In the genomic region with DNA sequence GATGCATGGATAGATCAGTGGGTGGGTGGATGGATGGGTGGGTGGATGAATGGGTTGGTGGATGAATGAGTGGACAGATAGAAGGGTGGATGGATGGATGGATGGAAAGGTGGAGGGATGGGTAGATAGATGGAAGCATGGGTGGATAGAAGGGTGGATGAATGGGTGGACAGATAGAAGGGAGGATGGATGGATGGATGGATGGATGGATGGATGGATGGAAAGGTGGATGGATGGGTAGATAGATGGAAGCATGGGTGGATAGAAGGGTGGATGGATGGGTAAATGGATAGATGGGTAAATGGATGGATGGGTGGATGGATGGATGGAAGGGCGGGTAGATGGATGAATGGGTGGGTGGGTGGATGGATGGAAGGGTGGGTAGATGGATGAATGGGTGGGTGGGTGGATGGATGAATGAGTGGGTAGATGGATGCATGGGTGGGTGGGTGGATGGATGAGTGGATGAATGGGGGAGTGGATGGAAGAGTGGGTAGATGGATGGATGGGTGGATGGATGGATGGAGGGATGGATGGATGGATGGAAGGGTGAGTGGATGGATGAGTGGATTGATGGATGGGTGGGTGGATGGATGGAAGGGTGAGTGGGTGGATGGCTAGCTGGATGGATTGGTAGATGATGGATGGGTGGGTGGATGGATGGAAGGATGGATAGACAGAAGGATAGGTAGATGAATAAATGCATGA, we compare ENCODE assay signal across 37 cellular contexts.
A peak's percentile ranks its signal among the peaks of the same experiment; 100 is the strongest.
DNase-seq lines count a peak whose midpoint lies in the region; ATAC-seq, FAIRE-seq and TF ChIP-seq lines count a peak whose summit lies in the region.
"Had no signal": no experiment of that assay in that cellular context is flagged by ENCODE, and none has a peak within 500 bp of the region (broad histone marks: within the 10 kb centered on the region; RNA-seq: fewer than 3 reads in every experiment).

No MANE protein-coding gene starts in this region.

- H3K4me2 ChIP-seq in IMR-90 (ENCODE audit: low read depth, low read length) = no peak overlapping the region
- H3K4me2 ChIP-seq in neuronal stem cell (ENCODE audit: insufficient read depth, low read length, poor library complexity, severe bottlenecking) = no peak overlapping the region
- H3K4me2 ChIP-seq: A549, BLaER1 had no signal

- no TSS peak for BruUV-seq in IMR-90 (replicated peaks; lab: Mats Ljungman, UMichigan)

- in situ Hi-C loops in IMR-90 (cut with MboI; ENCODE audit: low sequenced_read_pairs) = no loop called here

- no peak overlapping the region for H3K27ac Mint-ChIP-seq in progenitor cell of endocrine pancreas
- H3K27ac Mint-ChIP-seq: CD4-positive, alpha-beta T cell; CD8-positive, alpha-beta memory T cell; CD8-positive, alpha-beta T cell had no signal

- no peak overlapping the region for H3K4me3 Mint-ChIP-seq in progenitor cell of endocrine pancreas (ENCODE audit: low read depth)
- H3K4me3 Mint-ChIP-seq: B cell; CD14-positive monocyte; CD4-positive, alpha-beta memory T cell; CD4-positive, alpha-beta T cell; CD4-positive, CD25-positive, alpha-beta regulatory T cell; CD8-positive, alpha-beta memory T cell; CD8-positive, alpha-beta T cell had no signal

- no peak overlapping the region for H3K56ac ChIP-seq in IMR-90 (ENCODE audit: extremely low read depth, insufficient read depth, low read length)

- no peak overlapping the region for H3K14ac ChIP-seq in IMR-90 (replicated peaks; ENCODE audit: low read depth, low read length)
- peak overlapping the region; percentile 75 for H3K14ac ChIP-seq in neuronal stem cell (ENCODE audit: low read length)

- no peaks in the 10 kb centered on the region for H3K9me1 ChIP-seq in IMR-90 (ENCODE audit: insufficient read depth, low read length)

- no peak overlapping the region for H2AK9ac ChIP-seq in IMR-90 (replicated peaks; ENCODE audit: low read depth, low read length, poor library complexity)

- H2BK12ac ChIP-seq in neuronal stem cell (ENCODE audit: low read length) = no peak overlapping the region

- H3K27me3 ChIP-seq in IMR-90 (ENCODE audit: control insufficient read depth, insufficient read depth, low read length) (peaks cover 45% of the 10 kb centered on the region), neuronal stem cell (ENCODE audit: control insufficient read depth in 3 of 3, insufficient read depth in 3 of 3, low read depth in 1 of 3, low read length in 3 of 3) (no peaks in the 10 kb centered on the region), thyroid gland (no peaks in the 10 kb centered on the region)
- H3K27me3 ChIP-seq: BE2C; BLaER1; BLaER1 treated with 17β-estradiol and CSF1 and Interleukin-3, amounts not matched to agents 10 nM and 100 nM had no signal

- DNase-seq in IMR-90 (no peak), neuronal stem cell (ENCODE audit: low spot score) (no peak), urothelium cell line (ENCODE audit: low spot score) (no peak), progenitor cell of endocrine pancreas (ENCODE audit: low spot score, unreplicated experiment) (no peak), frontal cortex (ENCODE audit: low spot score in 2 of 2) (no peak), NCI-H1417 treated with DMSO at 0.1 percent for 48 hours (lab: John Stamatoyannopoulos, UW) (no peak), thyroid gland (no peak)
- DNase-seq: 8988T; ACHN; AML-193; BE2C; C1 segment of cervical spinal cord; Caco-2; Calu3; CD4-positive, alpha-beta memory T cell; CD4-positive, alpha-beta T cell; CD4-positive, CD25-positive, alpha-beta regulatory T cell; CD8-positive, alpha-beta memory T cell; CD8-positive, alpha-beta T cell; COR-L47; DMS 273 treated with DMSO at 0.1 percent for 48 hours; DMS153; DMS53; DMS79; DMS79 treated with DMSO at 0.1 percent for 48 hours; DND-41; EL had no signal

- H3K4me1 Mint-ChIP-seq in progenitor cell of endocrine pancreas (ENCODE audit: low read depth) = no peaks in the 10 kb centered on the region
- H3K4me1 Mint-ChIP-seq: CD14-positive monocyte; CD4-positive, alpha-beta memory T cell; CD4-positive, CD25-positive, alpha-beta regulatory T cell; CD8-positive, alpha-beta memory T cell had no signal

- no peak overlapping the region for H3K18ac ChIP-seq in IMR-90 (ENCODE audit: low read depth, low read length)
- no peak overlapping the region for H3K18ac ChIP-seq in neuronal stem cell (ENCODE audit: low read length)

- H3K9me3 ChIP-seq in HEK293 (ENCODE audit: control insufficient read depth, insufficient read depth, low read depth, low read length) (no peaks in the 10 kb centered on the region), IMR-90 (ENCODE audit: control insufficient read depth, insufficient read depth, low read length) (no peaks in the 10 kb centered on the region; the same call in 1 of the 2 replicates), neuronal stem cell (replicated peaks in 1 of 2; ENCODE audit: control insufficient read depth in 2 of 2, insufficient read depth in 1 of 2, low read depth in 1 of 2, low read length in 2 of 2) (no peaks in the 10 kb centered on the region), thyroid gland (no peaks in the 10 kb centered on the region)
- H3K9me3 ChIP-seq: A549, BE2C, Caco-2 had no signal

- WGBS in IMR-90 (ENCODE audit: extremely low coverage in 2 of 2, insufficient read length in 1 of 2), 2 experiments = 36% methylated on average over 1 of the region's 1 CpG; no CpG with 5 or more reads in 1 of the 2 experiments
- 100% methylated on average over 1 of the region's 1 CpG; no CpG with 5 or more reads in 1 of the 2 donors for WGBS in neuronal stem cell (ENCODE audit: extremely low coverage in 2 of 2, insufficient read length in 2 of 2, insufficient replicate concordance in 1 of 2), 2 donors
- WGBS in thyroid gland, 2 donors = 84 to 97% methylated on average over 1 of the region's 1 CpG

- H3K36me3 Mint-ChIP-seq in progenitor cell of endocrine pancreas (ENCODE audit: insufficient read depth) = no peaks in the 10 kb centered on the region
- H3K36me3 Mint-ChIP-seq: CD14-positive monocyte; CD4-positive, alpha-beta memory T cell; CD4-positive, CD25-positive, alpha-beta regulatory T cell; CD8-positive, alpha-beta memory T cell; CD8-positive, alpha-beta T cell had no signal

- TF ChIP-seq CTCF in HEK293 (tag by site-specific recombination; IDR thresholded peaks at IDR 0.05) (no peak), IMR-90 (conservative IDR thresholded peaks at IDR 0.05; ENCODE audit: low read depth, low read length) (no peak), progenitor cell of endocrine pancreas (IDR thresholded peaks at IDR 0.05; ENCODE audit: unreplicated experiment) (no peak), thyroid gland (IDR thresholded peaks at IDR 0.05) (no peak)

- ATAC-seq in IMR-90 (ENCODE audit: low read depth) = no peak
- ATAC-seq: A549; CD8-positive, alpha-beta T cell had no signal

- H3K36me3 ChIP-seq in HEK293 (ENCODE audit: control insufficient read depth in 2 of 2, insufficient read depth in 1 of 2, low read length in 2 of 2) (no peaks in the 10 kb centered on the region), IMR-90 (ENCODE audit: control insufficient read depth, insufficient read depth, low read length) (no peaks in the 10 kb centered on the region), neuronal stem cell (replicated peaks in 1 of 2; ENCODE audit: control insufficient read depth in 2 of 2, insufficient read depth in 2 of 2, low read length in 2 of 2) (no peaks in the 10 kb centered on the region), thyroid gland (no peaks in the 10 kb centered on the region)
- H3K36me3 ChIP-seq: BE2C; BLaER1; BLaER1 treated with 17β-estradiol and CSF1 and Interleukin-3, amounts not matched to agents 10 nM and 100 nM had no signal

- no peaks in the 10 kb centered on the region for H3K79me1 ChIP-seq in IMR-90 (ENCODE audit: low read depth in 1 of 2, low read length in 2 of 2)
- H3K79me1 ChIP-seq in neuronal stem cell (ENCODE audit: low read depth, low read length) = peaks cover 1% of the 10 kb centered on the region

- H3K27ac ChIP-seq in HEK293 (ENCODE audit: extremely low read depth, low read depth, low read length) (no peak overlapping the region), IMR-90 (ENCODE audit: insufficient read depth, low read length) (no peak overlapping the region), neuronal stem cell (replicated peaks; ENCODE audit: low read length) (no peak overlapping the region), thyroid gland (no peak overlapping the region)
- H3K27ac ChIP-seq: 22Rv1; A549; BLaER1; BLaER1 treated with 17β-estradiol and CSF1 and Interleukin-3, amounts not matched to agents 10 nM and 100 nM; C4-2B had no signal

- no peak overlapping the region for H2BK20ac ChIP-seq in IMR-90 (ENCODE audit: low read depth, low read length)

- H4K91ac ChIP-seq in IMR-90 (ENCODE audit: insufficient read depth, low read depth, low read length) (no peak overlapping the region), neuronal stem cell (ENCODE audit: low read depth, low read length, poor library complexity) (no peak overlapping the region)

- CTCF ChIA-PET in HEK293 (lab: Yijun Ruan, JAX) = no interaction called here
- CTCF ChIA-PET in IMR-90 (lab: Yijun Ruan, JAX) = no interaction called here

- H2BK5ac ChIP-seq in IMR-90 (ENCODE audit: low read depth, low read length, poor library complexity, severe bottlenecking) (peak overlapping the region; percentile 33), neuronal stem cell (ENCODE audit: low read length) (no peak overlapping the region)

- no peak overlapping the region for H2BK15ac ChIP-seq in IMR-90 (ENCODE audit: low read depth, low read length)
- peak overlapping the region; percentile 43 for H2BK15ac ChIP-seq in neuronal stem cell (ENCODE audit: low read length)

- H3K4me1 ChIP-seq in HEK293 (ENCODE audit: control insufficient read depth, insufficient read depth, low read length) = no peaks in the 10 kb centered on the region
- no peaks in the 10 kb centered on the region for H3K4me1 ChIP-seq in IMR-90 (ENCODE audit: control insufficient read depth, insufficient read depth, low read length)
- H3K4me1 ChIP-seq in neuronal stem cell (ENCODE audit: control insufficient read depth in 2 of 2, insufficient read depth in 1 of 2, low read depth in 1 of 2, low read length in 2 of 2) = peaks cover 0 to 3% of the 10 kb centered on the region in 2 donors
- H3K4me1 ChIP-seq in thyroid gland = peaks cover 24 to 40% of the 10 kb centered on the region in 2 donors
- H3K4me1 ChIP-seq: A549, BE2C, Caco-2 had no signal

- TF ChIP-seq POLR2A in IMR-90 (IDR thresholded peaks at IDR 0.05; ENCODE audit: low read depth, low read length) (no peak), thyroid gland (IDR thresholded peaks at IDR 0.05) (no peak)

- dilution Hi-C loops in IMR-90 (cut with HindIII; ENCODE audit: low sequenced_read_pairs, unreplicated experiment) = no loop called here

- H2BK120ac ChIP-seq in IMR-90 (ENCODE audit: low read depth, low read length) (no peak overlapping the region), neuronal stem cell (ENCODE audit: low read depth, low read length) (no peak overlapping the region)

- no peaks in the 10 kb centered on the region for H4K20me1 ChIP-seq in IMR-90 (ENCODE audit: insufficient read depth, low read length)
- H4K20me1 ChIP-seq: BLaER1; BLaER1 treated with 17β-estradiol and CSF1 and Interleukin-3, amounts not matched to agents 10 nM and 100 nM had no signal

- H4K8ac ChIP-seq in IMR-90 (ENCODE audit: low read depth in 2 of 2, low read length in 2 of 2) = no peak overlapping the region
- no peak overlapping the region for H4K8ac ChIP-seq in neuronal stem cell (ENCODE audit: low read depth, low read length)

- no peak overlapping the region for H3K23ac ChIP-seq in IMR-90 (ENCODE audit: low read depth, low read length)
- no peak overlapping the region for H3K23ac ChIP-seq in neuronal stem cell (ENCODE audit: low read depth, low read length, poor library complexity)

- no peaks in the 10 kb centered on the region for H3K9me3 Mint-ChIP-seq in progenitor cell of endocrine pancreas (ENCODE audit: low read depth)
- H3K9me3 Mint-ChIP-seq: CD14-positive monocyte; CD4-positive, alpha-beta memory T cell; CD4-positive, alpha-beta T cell; CD4-positive, CD25-positive, alpha-beta regulatory T cell; CD8-positive, alpha-beta T cell had no signal

- H3K9ac ChIP-seq in IMR-90 (ENCODE audit: low read depth, low read length) (no peak overlapping the region), neuronal stem cell (ENCODE audit: low read depth, low read length, poor library complexity) (no peak overlapping the region)
- H3K9ac ChIP-seq: BLaER1; BLaER1 treated with 17β-estradiol and CSF1 and Interleukin-3, amounts not matched to agents 10 nM and 100 nM had no signal

- no peak overlapping the region for H2AFZ ChIP-seq in IMR-90 (replicated peaks; ENCODE audit: low read length, poor library complexity)
- no peak overlapping the region for H2AFZ ChIP-seq in neuronal stem cell (ENCODE audit: low read length)

- no peak overlapping the region for H2AK5ac ChIP-seq in IMR-90 (ENCODE audit: low read depth, low read length)
- no peak overlapping the region for H2AK5ac ChIP-seq in neuronal stem cell (ENCODE audit: low read depth, low read length)

- FAIRE-seq in urothelium cell line (lab: Jason Lieb, UNC) (peak; percentile 65), frontal cortex (lab: Jason Lieb, UNC) (no peak)
- FAIRE-seq: A204.1, A549, D721Med had no signal

- intact Hi-C loops in IMR-90 (cut with micrococcal nuclease) = no loop called here
- intact Hi-C loops in thyroid gland (cut with DNase I) = no loop called here

- H3K4me3 ChIP-seq in HEK293 (ENCODE audit: low read depth, low read length) (no peak overlapping the region), IMR-90 (ENCODE audit: insufficient read depth, low read depth, low read length) (no peak overlapping the region), neuronal stem cell (ENCODE audit: low read length in 2 of 2) (no peak overlapping the region), thyroid gland (replicated peaks in 1 of 3) (no peak overlapping the region)
- H3K4me3 ChIP-seq: A549; BLaER1; BLaER1 treated with 17β-estradiol and CSF1 and Interleukin-3, amounts not matched to agents 10 nM and 100 nM had no signal

- no peak overlapping the region for H3K4ac ChIP-seq in IMR-90 (ENCODE audit: low read depth, low read length)
- H3K4ac ChIP-seq in neuronal stem cell (ENCODE audit: low read length) = no peak overlapping the region

- H3K27me3 Mint-ChIP-seq in progenitor cell of endocrine pancreas = peaks cover 6% of the 10 kb centered on the region
- H3K27me3 Mint-ChIP-seq: B cell; CD4-positive, alpha-beta memory T cell; CD4-positive, alpha-beta T cell; CD4-positive, CD25-positive, alpha-beta regulatory T cell had no signal

- POLR2A ChIA-PET in HEK293 (lab: Yijun Ruan, JAX) (interaction anchor here (0.5 kb wide), 1 partner anchor 193 kb away, joined by 3 read pairs; no protein-coding TSS in a partner anchor), IMR-90 (lab: Charles Lee; ENCODE audit: unreplicated experiment) (no interaction called here)

- no peak for TF ChIP-seq RAD21 in IMR-90 (IDR thresholded peaks at IDR 0.05; ENCODE audit: low read length)

- H4K5ac ChIP-seq in IMR-90 (ENCODE audit: low read depth, low read length) = no peak overlapping the region
